In the genomic region with DNA sequence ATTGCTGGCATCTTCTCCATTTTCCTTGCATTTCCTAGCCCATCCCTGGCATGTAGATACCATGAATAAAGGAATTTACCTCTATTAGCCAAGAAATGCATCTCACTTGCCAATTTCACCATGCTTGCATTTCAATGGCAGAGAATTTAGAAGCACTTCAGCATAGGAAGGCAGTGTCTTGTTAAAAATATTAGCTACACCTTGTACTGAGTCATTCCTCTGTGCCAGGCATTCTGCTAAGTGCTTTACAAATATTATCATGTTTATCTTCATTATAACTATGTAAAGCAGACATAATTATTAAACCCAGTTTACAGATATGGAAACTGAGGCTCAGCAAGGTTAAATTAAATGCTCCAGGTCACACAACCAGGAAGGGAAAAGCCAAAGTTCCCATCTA, we compare ENCODE assay signal across 24 cellular contexts.
DNase-seq lines count a peak whose midpoint lies in the region; ATAC-seq, FAIRE-seq and TF ChIP-seq lines count a peak whose summit lies in the region.
"Had no signal": no experiment of that assay in that cellular context is flagged by ENCODE, and none has a peak within 500 bp of the region (broad histone marks: within the 10 kb centered on the region; RNA-seq: fewer than 3 reads in every experiment).

No MANE protein-coding gene starts in this region.

- H3K27ac ChIP-seq in GM23248 (0 out of 2 replicates have a peak overlapping the region, but pooled peaks have one; percentile 17), SK-N-MC (no peak overlapping the region), left lung (no peak overlapping the region), aorta (ENCODE audit: low read depth in 1 of 2, low read length in 2 of 2) (peak overlapping the region; percentile 33 to 84)
- H3K27ac ChIP-seq: C4-2B, PC-9 had no signal

- 0 out of 2 replicates have a peak, but pooled peaks cover 4% of the 10 kb centered on the region for H3F3A ChIP-seq in GM23248 (ENCODE audit: insufficient read depth)

- H3K4me3 ChIP-seq in GM23248 (no peak overlapping the region), SK-N-MC (peak overlapping the region; percentile 60; the same call in 1 of the 2 replicates), left lung (no peak overlapping the region), aorta (ENCODE audit: low read length in 2 of 2) (no peak overlapping the region)
- H3K4me3 ChIP-seq: GM12878, MG63, PC-9 had no signal

- in situ Hi-C loops in GM23248 (cut with MboI), result no loop called here

- no peaks in the 10 kb centered on the region for H3K9me2 ChIP-seq in GM23248 (ENCODE audit: insufficient read depth)

- peaks cover 18% of the 10 kb centered on the region for H3K4me1 ChIP-seq in GM23248 (ENCODE audit: insufficient read depth)
- no peaks in the 10 kb centered on the region for H3K4me1 ChIP-seq in left lung
- H3K4me1 ChIP-seq in aorta (ENCODE audit: control insufficient read depth in 1 of 2, insufficient read depth in 2 of 2, low read length in 2 of 2), result peaks cover 2 to 4% of the 10 kb centered on the region in 2 donors

- intact Hi-C loops in left lung (cut with DNase I), result no loop called here
- intact Hi-C loops in aorta (cut with DNase I), result no loop called here

- no peaks in the 10 kb centered on the region for H3K9me3 ChIP-seq in GM23248 (ENCODE audit: low read depth)
- no peaks in the 10 kb centered on the region for H3K9me3 ChIP-seq in SK-N-MC (ENCODE audit: low read depth, low read length)
- peaks cover 0 to 19% of the 10 kb centered on the region in 2 donors for H3K9me3 ChIP-seq in left lung
- no peaks in the 10 kb centered on the region for H3K9me3 ChIP-seq in aorta (ENCODE audit: control insufficient read depth, low read length)
- H3K9me3 ChIP-seq: Caco-2, MG63 had no signal

- H2AFZ ChIP-seq in GM23248, result no peak overlapping the region
- H2AFZ ChIP-seq: PC-9 had no signal

- no peaks in the 10 kb centered on the region for H4K20me1 ChIP-seq in GM23248 (ENCODE audit: insufficient read depth)

- H3K9ac ChIP-seq in GM23248 (no peak overlapping the region), SK-N-MC (ENCODE audit: insufficient read length) (no peak overlapping the region)

- H3K36me3 ChIP-seq in GM23248 (ENCODE audit: low read depth) (no peaks in the 10 kb centered on the region), SK-N-MC (ENCODE audit: insufficient read depth, low read length) (no peaks in the 10 kb centered on the region), left lung (no peaks in the 10 kb centered on the region), aorta (ENCODE audit: control insufficient read depth in 1 of 2, insufficient read depth in 2 of 2, low read length in 1 of 2) (no peaks in the 10 kb centered on the region)
- H3K36me3 ChIP-seq: MG63 had no signal

- H3K27me3 ChIP-seq in GM23248 (replicated peaks; ENCODE audit: insufficient read depth) (no peaks in the 10 kb centered on the region), left lung (no peaks in the 10 kb centered on the region), aorta (ENCODE audit: control insufficient read depth in 1 of 2, insufficient read depth in 2 of 2, low read length in 1 of 2) (no peaks in the 10 kb centered on the region)
- H3K27me3 ChIP-seq: MG63 had no signal

- no peaks in the 10 kb centered on the region for H3K79me2 ChIP-seq in GM23248 (ENCODE audit: insufficient read depth)

- TF ChIP-seq CTCF in left lung (IDR thresholded peaks at IDR 0.05), result no peak

- DNase-seq in GM23248, result peak; percentile 2
- no peak for DNase-seq in SK-N-MC (ENCODE audit: low read depth, low spot score)
- no peak for DNase-seq in left lung
- no peak for DNase-seq in aorta
- DNase-seq in DMS79 treated with DMSO at 0.1 percent for 48 hours (lab: John Stamatoyannopoulos, UW), result no peak
- DNase-seq in RCC 7860 (ENCODE audit: low spot score), result no peak
- DNase-seq: Caco-2; CD8-positive, alpha-beta T cell; GDM1; IMR-90; KG1; NCI-H1105 treated with DMSO at 0.1 percent for 48 hours; NCI-H1930; NCI-H2107; NCI-H526 treated with DMSO at 0.1 percent for 48 hours; PC-9; RPMI8226; SHP77 treated with DMSO at 0.1 percent for 48 hours had no signal

- FAIRE-seq in RCC 7860 (lab: Jason Lieb, UNC), result no peak
- FAIRE-seq: A204.1, GM12878 had no signal

- ATAC-seq in left lung, result peak; percentile 19
- no peak for ATAC-seq in aorta (ENCODE audit: low FRiP score)
- ATAC-seq in GM19328 (IDR thresholded peaks at IDR 0.05; ENCODE audit: unreplicated experiment), result no peak
- ATAC-seq: CD8-positive, alpha-beta T cell; GM12878; HCT116 had no signal

- H3K4me2 ChIP-seq in GM23248 (ENCODE audit: unreplicated experiment), result no peak overlapping the region
- H3K4me2 ChIP-seq: PC-9 had no signal

Comparison
In these comparisons a context has a peak if more than half of its experiments do, and no peak if none do; other contexts are left out.
1. H3K27ac ChIP-seq: peak in GM23248 (single experiment) and aorta (2 of 2); none in SK-N-MC (single experiment) and left lung (0 of 2).